ENCODE assay signal across 12 cellular contexts in genomic region chr7:77008000-77008399, GRCh38. TPM values are rescaled to one million over a fixed set of nuclear protein-coding genes. Genes with fewer than 3 reads are reported as not detected.
DNase-seq lines count a peak whose midpoint lies in the region; ATAC-seq, FAIRE-seq and TF ChIP-seq lines count a peak whose summit lies in the region.
"Not testable (repeated sequence)": the region's sequence is repeated elsewhere in the genome, so short reads cannot be mapped to it uniquely, and the experiment has no call there.
"Had no signal": no experiment of that assay in that cellular context is flagged by ENCODE, and none has a peak within 500 bp of the region (broad histone marks: within the 10 kb centered on the region; RNA-seq: fewer than 3 reads in every experiment).

No MANE protein-coding gene starts in this region.

- WGBS in endodermal cell (ENCODE audit: insufficient coverage in 1 of 2, insufficient read length in 1 of 2), 2 experiments, result 96 to 100% methylated on average over 1 to 10 of the region's 10 CpGs
- WGBS in lower leg skin, 2 donors, result 23 to 32% methylated on average over 10 of the region's 10 CpGs

- not testable (repeated sequence) for H3K9me3 Mint-ChIP-seq in endodermal cell

- H3K36me3 ChIP-seq in SJSA1; endodermal cell (ENCODE audit: control insufficient read depth, insufficient read depth, low read length): not testable (repeated sequence)

- H3K27ac Mint-ChIP-seq in endodermal cell, result not testable (repeated sequence)

- not testable (repeated sequence) for H3K4me1 Mint-ChIP-seq in endodermal cell

- H3K9me3 ChIP-seq in SJSA1 (replicated peaks); endodermal cell (ENCODE audit: control insufficient read depth, low read length): not testable (repeated sequence)

- peak; percentile 77 for ATAC-seq in Right ventricle myocardium superior (ENCODE audit: poor library complexity)

- not testable (repeated sequence) for H3K4me3 ChIP-seq in NB4 (ENCODE audit: low read depth, low read length); SJSA1; endodermal cell (ENCODE audit: low read length); lower leg skin (ENCODE audit: low read depth, poor library complexity, severe bottlenecking)

- not testable (repeated sequence) for H3K4me3 Mint-ChIP-seq in endodermal cell

- DNase-seq in Daoy (ENCODE audit: low read depth), result peak; percentile 92
- peak; percentile 4 for DNase-seq in NB4 (ENCODE audit: low read depth)
- peak; percentile 28 to 69 for DNase-seq in SJSA1 (ENCODE audit: low read depth in 1 of 2, low spot score in 2 of 2)
- DNase-seq in endodermal cell, result peak; percentile 43
- DNase-seq in Right ventricle myocardium superior, result peak; percentile 85
- DNase-seq in lower leg skin (ENCODE audit: low spot score in 2 of 2), result peak; percentile 90 to 96
- DNase-seq in renal cortical epithelial cell (ENCODE audit: low read depth), result peak; percentile 65
- DNase-seq in urothelium cell line (ENCODE audit: low spot score), result peak; percentile 39

- H3K27ac ChIP-seq in SJSA1; endodermal cell (ENCODE audit: low read depth, low read length): not testable (repeated sequence)

- H3K4me1 ChIP-seq in SJSA1 (replicated peaks); endodermal cell (ENCODE audit: control insufficient read depth, insufficient read depth, low read length): not testable (repeated sequence)

- not testable (repeated sequence) for H3K36me3 Mint-ChIP-seq in endodermal cell (ENCODE audit: low read depth)

- not testable (repeated sequence) for FAIRE-seq in urothelium cell line (lab: Jason Lieb, UNC)

- not testable (repeated sequence) for H3K27me3 ChIP-seq in SJSA1 (replicated peaks); endodermal cell (ENCODE audit: control insufficient read depth, insufficient read depth, low read length, poor library complexity, severe bottlenecking)

- not testable (repeated sequence) for TF ChIP-seq POLR2A in NB4 (IDR thresholded peaks at IDR 0.05; ENCODE audit: extremely low read depth, insufficient read length); lower leg skin (IDR thresholded peaks at IDR 0.05)

- TF ChIP-seq CTCF in NB4 (IDR thresholded peaks at IDR 0.05; ENCODE audit: low read depth, low read length); endodermal cell (conservative IDR thresholded peaks at IDR 0.05); lower leg skin (IDR thresholded peaks at IDR 0.05): not testable (repeated sequence)

- H3K27me3 Mint-ChIP-seq in endodermal cell (ENCODE audit: insufficient read depth), result not testable (repeated sequence)

- intact Hi-C loops in Right ventricle myocardium superior (cut with DNase I); lower leg skin (cut with DNase I; ENCODE audit: low total_unique reads): not testable (repeated sequence)

- not testable (repeated sequence) for H3K9ac ChIP-seq in endodermal cell (ENCODE audit: extremely low read depth, low read length, poor library complexity, severe bottlenecking)

RNA-seq across cellular contexts. Expression of gene SPDYE17, which starts 24.2 kb away (rescaled TPM):
- not detected in 2 replicates for total RNA-seq in Daoy (2014; rRNA removed; shearing (Covaris generic))
- total RNA-seq in SJSA1 (2014; rRNA removed; shearing (Covaris generic)), result not detected in 2 replicates
- total RNA-seq in endodermal cell, result not detected
- not detected for polyA plus RNA-seq in endodermal cell (2013, experiment 1 of 2)
- not detected for polyA plus RNA-seq in endodermal cell (2013, experiment 2 of 2)
- total RNA-seq in Right ventricle myocardium superior, result not detected
- not detected for total RNA-seq in lower leg skin
- total RNA-seq in renal cortical epithelial cell, result not detected in 2 replicates
- total RNA-seq: activated B cell treated with CpG ODN at 0.5 μM for 24 hours; activated CD8-positive, alpha-beta memory T cell treated with anti-CD3 and anti-CD28 coated beads for 36 hours; activated T-helper 2 cell treated with anti-CD3 and anti-CD28 coated beads, Interferon-gamma antibody, Interleukin-2, Interleukin-4, amounts not matched to agents 10 μg/mL and 5 μg/mL and 100 μg/mL, durations not matched to agents 14 hours and 24 hours and 36 hours; naive thymus-derived CD8-positive, alpha-beta T cell had no signal
- polyA plus RNA-seq: naive thymus-derived CD8-positive, alpha-beta T cell had no signal

RNA-seq across cellular contexts. Expression of gene SPDYE18, which starts 54.4 kb away (rescaled TPM):
- not detected in 2 replicates for total RNA-seq in Daoy (2014; rRNA removed; shearing (Covaris generic))
- not detected in 2 replicates for total RNA-seq in SJSA1 (2014; rRNA removed; shearing (Covaris generic))
- total RNA-seq in endodermal cell (under 1 TPM in 1 of 2 donors, not detected in 1; 0.89 TPM), Right ventricle myocardium superior (0.22 TPM), lower leg skin (1 to 10 TPM in 3 of 4 donors, not detected in 1; 1.7 to 2.7 (median 2.1) TPM), renal cortical epithelial cell (0.55 TPM in 1 of 2 replicates, not detected in the other)
- polyA plus RNA-seq in endodermal cell (2013, experiment 1 of 2), result not detected
- not detected for polyA plus RNA-seq in endodermal cell (2013, experiment 2 of 2)

Comparison
In these comparisons a context has a peak if more than half of its experiments do, and no peak if none do; other contexts are left out.
1. DNase-seq: peak in every context shown above with its lines; median percentile 93 in lower leg skin; 92 in Daoy; 85 in Right ventricle myocardium superior; 65 in renal cortical epithelial cell; 48 in SJSA1; 43 in endodermal cell; 39 in urothelium cell line; 4 in NB4.